In the genomic region with DNA sequence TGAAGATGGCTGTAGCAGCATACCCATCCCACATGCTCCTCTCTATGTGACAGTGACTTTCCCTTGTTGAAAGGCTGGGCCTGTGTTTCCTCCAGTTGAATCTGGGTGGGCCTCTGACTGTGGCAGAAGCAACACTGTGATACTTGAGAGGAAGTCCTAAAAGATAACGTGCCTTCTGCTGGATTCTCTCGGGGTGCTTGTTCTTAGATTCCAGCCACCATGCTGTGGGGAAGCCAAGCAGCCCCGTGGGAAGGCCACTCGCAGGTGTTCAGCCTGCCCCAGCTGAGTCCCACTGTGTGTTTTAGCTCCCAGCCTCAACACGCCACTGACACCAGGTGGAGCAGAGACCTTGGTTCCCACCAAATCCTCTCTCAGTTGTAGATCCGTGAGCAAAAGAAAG, we compare ENCODE assay signal across 2 cellular contexts.
TF ChIP-seq lines count a peak whose summit lies in the region.

No MANE protein-coding gene starts in this region.

TF ChIP-seq in GM23338, 12 proteins besides CTCF, POLR2A, EP300 and RAD21:
- TF ChIP-seq, protein P1, sequence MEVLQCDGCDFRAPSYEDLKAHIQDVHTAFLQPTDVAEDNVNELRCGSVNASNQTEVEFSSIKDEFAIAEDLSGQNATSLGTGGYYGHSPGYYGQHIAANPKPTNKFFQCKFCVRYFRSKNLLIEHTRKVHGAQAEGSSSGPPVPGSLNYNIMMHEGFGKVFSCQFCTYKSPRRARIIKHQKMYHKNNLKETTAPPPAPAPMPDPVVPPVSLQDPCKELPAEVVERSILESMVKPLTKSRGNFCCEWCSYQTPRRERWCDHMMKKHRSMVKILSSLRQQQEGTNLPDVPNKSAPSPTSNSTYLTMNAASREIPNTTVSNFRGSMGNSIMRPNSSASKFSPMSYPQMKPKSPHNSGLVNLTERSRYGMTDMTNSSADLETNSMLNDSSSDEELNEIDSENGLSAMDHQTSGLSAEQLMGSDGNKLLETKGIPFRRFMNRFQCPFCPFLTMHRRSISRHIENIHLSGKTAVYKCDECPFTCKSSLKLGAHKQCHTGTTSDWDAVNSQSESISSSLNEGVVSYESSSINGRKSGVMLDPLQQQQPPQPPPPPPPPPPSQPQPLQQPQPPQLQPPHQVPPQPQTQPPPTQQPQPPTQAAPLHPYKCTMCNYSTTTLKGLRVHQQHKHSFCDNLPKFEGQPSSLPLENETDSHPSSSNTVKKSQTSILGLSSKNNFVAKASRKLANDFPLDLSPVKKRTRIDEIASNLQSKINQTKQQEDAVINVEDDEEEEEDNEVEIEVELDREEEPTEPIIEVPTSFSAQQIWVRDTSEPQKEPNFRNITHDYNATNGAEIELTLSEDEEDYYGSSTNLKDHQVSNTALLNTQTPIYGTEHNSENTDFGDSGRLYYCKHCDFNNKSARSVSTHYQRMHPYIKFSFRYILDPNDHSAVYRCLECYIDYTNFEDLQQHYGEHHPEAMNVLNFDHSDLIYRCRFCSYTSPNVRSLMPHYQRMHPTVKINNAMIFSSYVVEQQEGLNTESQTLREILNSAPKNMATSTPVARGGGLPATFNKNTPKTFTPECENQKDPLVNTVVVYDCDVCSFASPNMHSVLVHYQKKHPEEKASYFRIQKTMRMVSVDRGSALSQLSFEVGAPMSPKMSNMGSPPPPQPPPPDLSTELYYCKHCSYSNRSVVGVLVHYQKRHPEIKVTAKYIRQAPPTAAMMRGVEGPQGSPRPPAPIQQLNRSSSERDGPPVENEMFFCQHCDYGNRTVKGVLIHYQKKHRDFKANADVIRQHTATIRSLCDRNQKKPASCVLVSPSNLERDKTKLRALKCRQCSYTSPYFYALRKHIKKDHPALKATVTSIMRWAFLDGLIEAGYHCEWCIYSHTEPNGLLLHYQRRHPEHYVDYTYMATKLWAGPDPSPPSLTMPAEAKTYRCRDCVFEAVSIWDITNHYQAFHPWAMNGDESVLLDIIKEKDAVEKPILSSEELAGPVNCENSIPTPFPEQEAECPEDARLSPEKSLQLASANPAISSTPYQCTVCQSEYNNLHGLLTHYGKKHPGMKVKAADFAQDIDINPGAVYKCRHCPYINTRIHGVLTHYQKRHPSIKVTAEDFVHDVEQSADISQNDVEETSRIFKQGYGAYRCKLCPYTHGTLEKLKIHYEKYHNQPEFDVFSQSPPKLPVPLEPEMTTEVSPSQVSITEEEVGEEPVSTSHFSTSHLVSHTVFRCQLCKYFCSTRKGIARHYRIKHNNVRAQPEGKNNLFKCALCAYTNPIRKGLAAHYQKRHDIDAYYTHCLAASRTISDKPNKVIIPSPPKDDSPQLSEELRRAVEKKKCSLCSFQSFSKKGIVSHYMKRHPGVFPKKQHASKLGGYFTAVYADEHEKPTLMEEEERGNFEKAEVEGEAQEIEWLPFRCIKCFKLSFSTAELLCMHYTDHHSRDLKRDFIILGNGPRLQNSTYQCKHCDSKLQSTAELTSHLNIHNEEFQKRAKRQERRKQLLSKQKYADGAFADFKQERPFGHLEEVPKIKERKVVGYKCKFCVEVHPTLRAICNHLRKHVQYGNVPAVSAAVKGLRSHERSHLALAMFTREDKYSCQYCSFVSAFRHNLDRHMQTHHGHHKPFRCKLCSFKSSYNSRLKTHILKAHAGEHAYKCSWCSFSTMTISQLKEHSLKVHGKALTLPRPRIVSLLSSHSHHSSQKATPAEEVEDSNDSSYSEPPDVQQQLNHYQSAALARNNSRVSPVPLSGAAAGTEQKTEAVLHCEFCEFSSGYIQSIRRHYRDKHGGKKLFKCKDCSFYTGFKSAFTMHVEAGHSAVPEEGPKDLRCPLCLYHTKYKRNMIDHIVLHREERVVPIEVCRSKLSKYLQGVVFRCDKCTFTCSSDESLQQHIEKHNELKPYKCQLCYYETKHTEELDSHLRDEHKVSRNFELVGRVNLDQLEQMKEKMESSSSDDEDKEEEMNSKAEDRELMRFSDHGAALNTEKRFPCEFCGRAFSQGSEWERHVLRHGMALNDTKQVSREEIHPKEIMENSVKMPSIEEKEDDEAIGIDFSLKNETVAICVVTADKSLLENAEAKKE (CRISPR knock-in tag; IDR thresholded peaks at IDR 0.05) = no peak
- TF ChIP-seq NANOG (IDR thresholded peaks at IDR 0.05; ENCODE audit: borderline replicate concordance) (no peak), POLR2AphosphoS5 (IDR thresholded peaks at IDR 0.05; ENCODE audit: low read depth) (no peak), JUNB (IDR thresholded peaks at IDR 0.05; ENCODE audit: unreplicated experiment) (no peak)

TF ChIP-seq in WTC11, 78 proteins besides CTCF, POLR2A, EP300 and RAD21 (continued from another document):
- TF ChIP-seq, protein P2, sequence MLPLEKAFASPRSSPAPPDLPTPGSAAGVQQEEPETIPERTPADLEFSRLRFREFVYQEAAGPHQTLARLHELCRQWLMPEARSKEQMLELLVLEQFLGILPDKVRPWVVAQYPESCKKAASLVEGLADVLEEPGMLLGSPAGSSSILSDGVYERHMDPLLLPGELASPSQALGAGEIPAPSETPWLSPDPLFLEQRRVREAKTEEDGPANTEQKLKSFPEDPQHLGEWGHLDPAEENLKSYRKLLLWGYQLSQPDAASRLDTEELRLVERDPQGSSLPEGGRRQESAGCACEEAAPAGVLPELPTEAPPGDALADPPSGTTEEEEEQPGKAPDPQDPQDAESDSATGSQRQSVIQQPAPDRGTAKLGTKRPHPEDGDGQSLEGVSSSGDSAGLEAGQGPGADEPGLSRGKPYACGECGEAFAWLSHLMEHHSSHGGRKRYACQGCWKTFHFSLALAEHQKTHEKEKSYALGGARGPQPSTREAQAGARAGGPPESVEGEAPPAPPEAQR (CRISPR knock-in tag; IDR thresholded peaks at IDR 0.05) = no peak
- TF ChIP-seq NFYB (CRISPR knock-in tag; conservative IDR thresholded peaks at IDR 0.05; ENCODE audit: low read depth) (no peak), PRRX2 (CRISPR knock-in tag; IDR thresholded peaks at IDR 0.05) (no peak), ETV6 (CRISPR knock-in tag; IDR thresholded peaks at IDR 0.05) (no peak)
- TF ChIP-seq, protein P3, sequence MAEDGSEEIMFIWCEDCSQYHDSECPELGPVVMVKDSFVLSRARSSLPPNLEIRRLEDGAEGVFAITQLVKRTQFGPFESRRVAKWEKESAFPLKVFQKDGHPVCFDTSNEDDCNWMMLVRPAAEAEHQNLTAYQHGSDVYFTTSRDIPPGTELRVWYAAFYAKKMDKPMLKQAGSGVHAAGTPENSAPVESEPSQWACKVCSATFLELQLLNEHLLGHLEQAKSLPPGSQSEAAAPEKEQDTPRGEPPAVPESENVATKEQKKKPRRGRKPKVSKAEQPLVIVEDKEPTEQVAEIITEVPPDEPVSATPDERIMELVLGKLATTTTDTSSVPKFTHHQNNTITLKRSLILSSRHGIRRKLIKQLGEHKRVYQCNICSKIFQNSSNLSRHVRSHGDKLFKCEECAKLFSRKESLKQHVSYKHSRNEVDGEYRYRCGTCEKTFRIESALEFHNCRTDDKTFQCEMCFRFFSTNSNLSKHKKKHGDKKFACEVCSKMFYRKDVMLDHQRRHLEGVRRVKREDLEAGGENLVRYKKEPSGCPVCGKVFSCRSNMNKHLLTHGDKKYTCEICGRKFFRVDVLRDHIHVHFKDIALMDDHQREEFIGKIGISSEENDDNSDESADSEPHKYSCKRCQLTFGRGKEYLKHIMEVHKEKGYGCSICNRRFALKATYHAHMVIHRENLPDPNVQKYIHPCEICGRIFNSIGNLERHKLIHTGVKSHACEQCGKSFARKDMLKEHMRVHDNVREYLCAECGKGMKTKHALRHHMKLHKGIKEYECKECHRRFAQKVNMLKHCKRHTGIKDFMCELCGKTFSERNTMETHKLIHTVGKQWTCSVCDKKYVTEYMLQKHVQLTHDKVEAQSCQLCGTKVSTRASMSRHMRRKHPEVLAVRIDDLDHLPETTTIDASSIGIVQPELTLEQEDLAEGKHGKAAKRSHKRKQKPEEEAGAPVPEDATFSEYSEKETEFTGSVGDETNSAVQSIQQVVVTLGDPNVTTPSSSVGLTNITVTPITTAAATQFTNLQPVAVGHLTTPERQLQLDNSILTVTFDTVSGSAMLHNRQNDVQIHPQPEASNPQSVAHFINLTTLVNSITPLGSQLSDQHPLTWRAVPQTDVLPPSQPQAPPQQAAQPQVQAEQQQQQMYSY (CRISPR knock-in tag; IDR thresholded peaks at IDR 0.05) = no peak
